ENCODE assay signal across 2 cellular contexts in the genomic region with DNA sequence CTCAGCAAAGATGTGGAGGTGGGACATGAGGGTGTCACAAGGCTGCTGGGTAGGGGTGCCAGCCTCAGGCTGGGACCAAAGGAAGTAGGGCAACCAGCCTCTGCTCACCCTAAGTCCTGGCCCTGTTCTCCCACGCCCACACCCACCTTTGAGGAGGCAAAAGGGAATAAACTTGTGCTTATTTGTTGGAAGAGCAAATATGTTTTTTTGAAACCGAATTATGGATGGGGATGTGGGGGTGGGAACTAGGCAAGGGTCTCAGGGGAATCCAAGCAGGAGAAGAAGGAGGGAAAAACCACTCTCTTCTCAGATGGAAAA.
TF ChIP-seq lines count a peak whose summit lies in the region.

No MANE protein-coding gene starts in this region.

TF ChIP-seq in GM12878, 131 proteins besides CTCF, POLR2A, EP300 and RAD21:
- TF ChIP-seq MEF2B (IDR thresholded peaks at IDR 0.05; ENCODE audit: partially characterized antibody, poor library complexity, severe bottlenecking) (peak; percentile 26), NBN (IDR thresholded peaks at IDR 0.05) (no peak)

TF ChIP-seq in HEK293T, 16 proteins besides CTCF, POLR2A, EP300 and RAD21:
- no peak for TF ChIP-seq SUZ12 (IDR thresholded peaks at IDR 0.05)
- no peak for TF ChIP-seq TARDBP (IDR thresholded peaks at IDR 0.05)
- TF ChIP-seq, protein P1, sequence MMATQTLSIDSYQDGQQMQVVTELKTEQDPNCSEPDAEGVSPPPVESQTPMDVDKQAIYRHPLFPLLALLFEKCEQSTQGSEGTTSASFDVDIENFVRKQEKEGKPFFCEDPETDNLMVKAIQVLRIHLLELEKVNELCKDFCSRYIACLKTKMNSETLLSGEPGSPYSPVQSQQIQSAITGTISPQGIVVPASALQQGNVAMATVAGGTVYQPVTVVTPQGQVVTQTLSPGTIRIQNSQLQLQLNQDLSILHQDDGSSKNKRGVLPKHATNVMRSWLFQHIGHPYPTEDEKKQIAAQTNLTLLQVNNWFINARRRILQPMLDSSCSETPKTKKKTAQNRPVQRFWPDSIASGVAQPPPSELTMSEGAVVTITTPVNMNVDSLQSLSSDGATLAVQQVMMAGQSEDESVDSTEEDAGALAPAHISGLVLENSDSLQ (IDR thresholded peaks at IDR 0.05), result no peak
- TF ChIP-seq ELF4 (IDR thresholded peaks at IDR 0.05), result no peak
- TF ChIP-seq CTBP1 (IDR thresholded peaks at IDR 0.05; ENCODE audit: borderline replicate concordance), result no peak
- no peak for TF ChIP-seq BHLHE40 (IDR thresholded peaks at IDR 0.05; ENCODE audit: borderline replicate concordance)
- TF ChIP-seq ARNT (IDR thresholded peaks at IDR 0.05), result no peak
- TF ChIP-seq HDGF (IDR thresholded peaks at IDR 0.05; ENCODE audit: borderline replicate concordance), result no peak
- TF ChIP-seq NFRKB (IDR thresholded peaks at IDR 0.05), result no peak
- no peak for TF ChIP-seq FOXK2 (IDR thresholded peaks at IDR 0.05)
- no peak for TF ChIP-seq SP1 (IDR thresholded peaks at IDR 0.05)
- no peak for TF ChIP-seq L3MBTL2 (conservative IDR thresholded peaks at IDR 0.05)
- no peak for TF ChIP-seq FOXM1 (IDR thresholded peaks at IDR 0.05; ENCODE audit: borderline replicate concordance)
- TF ChIP-seq LEF1 (IDR thresholded peaks at IDR 0.05; ENCODE audit: borderline replicate concordance), result no peak
